Comparison of ENCODE assay signal across 20 cellular contexts in genomic region chr9:96925587-96925986, GRCh38. TPM values are rescaled to one million over a fixed set of nuclear protein-coding genes. Genes with fewer than 3 reads are reported as not detected.
"Had no signal": no experiment of that assay in that cellular context is flagged by ENCODE, and none has a peak within 500 bp of the region (broad histone marks: within the 10 kb centered on the region; RNA-seq: fewer than 3 reads in every experiment).

No MANE protein-coding gene starts in this region.

RNA-seq across cellular contexts. Expression of gene NUTM2G, which starts 3.1 kb away (rescaled TPM):
- total RNA-seq: esophagus mucosa; heart right ventricle; kidney; left lobe of liver; liver; lung; mucosa of gallbladder; naive thymus-derived CD4-positive, alpha-beta T cell; osteocyte; psoas muscle; renal cortical epithelial cell; right cardiac atrium; sigmoid colon; skeletal muscle tissue; stomach; subcutaneous adipose tissue; temporal lobe; thyroid gland; ureter; vagina had no signal
- polyA plus RNA-seq: heart right ventricle, lung, stomach had no signal
